ENCODE assay signal across 4 cellular contexts in genomic region chr6:24765968-24766367, GRCh38. TPM values are rescaled to one million over a fixed set of nuclear protein-coding genes. Genes with fewer than 3 reads are reported as not detected.
"Had no signal": no experiment of that assay in that cellular context is flagged by ENCODE, and none has a peak within 500 bp of the region (broad histone marks: within the 10 kb centered on the region; RNA-seq: fewer than 3 reads in every experiment).

No MANE protein-coding gene starts in this region.

RNA-seq across cellular contexts. Expression of gene ARMH2, which starts 32.7 kb away (rescaled TPM):
- total RNA-seq: activated CD4-positive, alpha-beta memory T cell treated with anti-CD3 and anti-CD28 coated beads for 36 hours; activated CD4-positive, alpha-beta T cell treated with anti-CD3 and anti-CD28 coated beads for 36 hours; activated CD8-positive, alpha-beta memory T cell treated with anti-CD3 and anti-CD28 coated beads for 36 hours; WTC11 had no signal
